Comparison of ENCODE assay signal across 8 cellular contexts in genomic region chr1:192951961-192952460, GRCh38.
DNase-seq lines count a peak whose midpoint lies in the region; ATAC-seq and TF ChIP-seq lines count a peak whose summit lies in the region.

No MANE protein-coding gene starts in this region.

- intact Hi-C loops in ovary (cut with DNase I) (no loop called here), spleen (cut with DNase I; ENCODE audit: low total_unique reads) (no loop called here)

- H3K36me3 ChIP-seq in GM06990 (ENCODE audit: control insufficient read depth, insufficient read depth, low read length) (no peaks in the 10 kb centered on the region), ovary (no peaks in the 10 kb centered on the region), spleen (peaks cover 0 to 10% (median 0%) of the 10 kb centered on the region in 6 donors)

- DNase-seq in GM06990 (ENCODE audit: extremely low read depth, insufficient read length) = peak; percentile 49
- DNase-seq in HPDE6-E6E7 (ENCODE audit: extremely low spot score) = peak; percentile 35
- DNase-seq in epithelial cell of proximal tubule (ENCODE audit: low read depth) = peak; percentile 40
- DNase-seq in NCI-H526 treated with DMSO at 0.1 percent for 48 hours (lab: John Stamatoyannopoulos, UW) = no peak
- DNase-seq in SHP77 treated with DMSO at 0.1 percent for 48 hours (lab: John Stamatoyannopoulos, UW) = no peak
- DNase-seq in ovary = no peak
- DNase-seq in spleen = no peak

- TF ChIP-seq EP300 in ovary (IDR thresholded peaks at IDR 0.05) = no peak

- H3K4me1 ChIP-seq in ovary (ENCODE audit: insufficient read depth) = no peaks in the 10 kb centered on the region
- peaks cover 0 to 9% (median 0%) of the 10 kb centered on the region in 6 donors for H3K4me1 ChIP-seq in spleen

- no peak for TF ChIP-seq POLR2A in ovary (IDR thresholded peaks at IDR 0.05)
- TF ChIP-seq POLR2A in spleen (IDR thresholded peaks at IDR 0.05) = no peak

- TF ChIP-seq CTCF in GM06990 (IDR thresholded peaks at IDR 0.05; ENCODE audit: insufficient read depth, low read length, poor library complexity, severe bottlenecking) (no peak), epithelial cell of proximal tubule (conservative IDR thresholded peaks at IDR 0.05; ENCODE audit: low read depth, low read length) (no peak), ovary (IDR thresholded peaks at IDR 0.05) (no peak), spleen (IDR thresholded peaks at IDR 0.05 in 8 of 11, conservative IDR thresholded peaks at IDR 0.05 in 3 of 11) (no peak)

- 61 to 82% (median 78%) methylated on average over 3 of the region's 3 CpGs for WGBS in ovary, 3 donors
- WGBS in spleen, 5 donors = 49 to 64% (median 54%) methylated on average over 3 of the region's 3 CpGs

- H3K27me3 ChIP-seq in GM06990 (replicated peaks; ENCODE audit: control insufficient read depth, insufficient read depth, low read length) (no peaks in the 10 kb centered on the region), ovary (no peaks in the 10 kb centered on the region), spleen (replicated peaks in 1 of 7) (no peaks in the 10 kb centered on the region)

- H3K4me3 ChIP-seq in GM06990 (replicated peaks; ENCODE audit: low read depth, low read length) (no peak overlapping the region), epithelial cell of proximal tubule (ENCODE audit: low read depth, low read length) (no peak overlapping the region), ovary (no peak overlapping the region), spleen (no peak overlapping the region)

- H3K9me3 ChIP-seq in ovary (no peaks in the 10 kb centered on the region), spleen (no peaks in the 10 kb centered on the region)

- peak; percentile 93 for ATAC-seq in GM21447 (IDR thresholded peaks at IDR 0.05; ENCODE audit: unreplicated experiment)

- no peak overlapping the region for H3K27ac ChIP-seq in ovary
- H3K27ac ChIP-seq in spleen = peak overlapping the region in 1 of 8 donors; percentile 50

Comparison
In these comparisons a context has a peak if more than half of its experiments do, and no peak if none do; other contexts are left out.
1. DNase-seq: peak in GM06990 (single experiment), HPDE6-E6E7 (single experiment) and epithelial cell of proximal tubule (single experiment); none in NCI-H526 treated with DMSO at 0.1 percent for 48 hours (single experiment), SHP77 treated with DMSO at 0.1 percent for 48 hours (single experiment), ovary (0 of 5) and spleen (single experiment).